Comparison of ENCODE assay signal across 6 cellular contexts in genomic region chr20:52918311-52918710, GRCh38.
"Had no signal": no experiment of that assay in that cellular context is flagged by ENCODE, and none has a peak within 500 bp of the region (broad histone marks: within the 10 kb centered on the region; RNA-seq: fewer than 3 reads in every experiment).

No MANE protein-coding gene starts in this region.

- H3K4me3 Mint-ChIP-seq: GM23338, H9 had no signal

- H3K4me2 ChIP-seq: GM23338 had no signal

- H3K27ac Mint-ChIP-seq: GM23338, H9 had no signal

- DNase-seq: H9, HCEC 1CT, IMR-90 had no signal

- H3K4me3 ChIP-seq: GM23338 had no signal

- H2AFZ ChIP-seq: GM23338 had no signal

- ATAC-seq: GM23338 had no signal

- FAIRE-seq: H1, H54 had no signal
